In the genomic region with DNA sequence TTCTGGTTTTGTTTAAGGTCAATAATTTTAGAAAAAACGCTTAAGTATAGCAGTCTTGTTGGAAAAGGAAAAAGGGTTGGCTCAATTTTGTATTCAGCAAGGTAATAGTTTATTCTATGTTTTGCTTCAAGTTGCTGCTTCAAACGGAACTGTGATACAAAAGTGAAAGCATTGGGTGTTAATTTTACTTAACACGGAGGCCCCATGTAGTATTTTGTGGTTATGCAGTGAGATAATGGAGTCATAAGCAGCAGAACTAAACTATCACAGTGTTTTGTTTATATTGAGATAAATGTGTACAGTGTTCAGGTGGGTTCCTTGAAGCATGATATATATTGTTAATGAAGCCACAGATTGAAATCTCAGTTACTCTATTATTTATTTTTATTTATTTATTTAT, we compare ENCODE assay signal across 15 cellular contexts.
DNase-seq lines count a peak whose midpoint lies in the region; ATAC-seq and TF ChIP-seq lines count a peak whose summit lies in the region.
"Had no signal": no experiment of that assay in that cellular context is flagged by ENCODE, and none has a peak within 500 bp of the region (broad histone marks: within the 10 kb centered on the region; RNA-seq: fewer than 3 reads in every experiment).

No MANE protein-coding gene starts in this region.

- H3K9me3 ChIP-seq in body of pancreas: no peaks in the 10 kb centered on the region
- H3K9me3 ChIP-seq: HAP-1, SK-N-SH had no signal

- intact Hi-C loops in body of pancreas (cut with DNase I): no loop called here

- H3K4me3 ChIP-seq in body of pancreas: no peak overlapping the region
- H3K4me3 ChIP-seq: HAP-1 had no signal

- ATAC-seq in GM18499 (IDR thresholded peaks at IDR 0.05; ENCODE audit: insufficient read depth, unreplicated experiment) (peak; percentile 80), GM19463 (IDR thresholded peaks at IDR 0.05; ENCODE audit: unreplicated experiment) (peak; percentile 77), HG02938 (IDR thresholded peaks at IDR 0.05; ENCODE audit: unreplicated experiment) (peak; percentile 92), HG03575 (IDR thresholded peaks at IDR 0.05; ENCODE audit: extremely low read depth, insufficient number of reproducible peaks, low FRiP score, unreplicated experiment) (peak; percentile 86), body of pancreas (no peak)

- no peak for TF ChIP-seq CTCF in body of pancreas (IDR thresholded peaks at IDR 0.05)

- H3K27ac ChIP-seq in body of pancreas: no peak overlapping the region
- H3K27ac ChIP-seq: KMS-11 had no signal

- DNase-seq in body of pancreas: no peak
- no peak for DNase-seq in DMS79 treated with DMSO at 0.1 percent for 48 hours (lab: John Stamatoyannopoulos, UW)
- no peak for DNase-seq in NCI-H2227 treated with DMSO at 0.1 percent for 48 hours (lab: John Stamatoyannopoulos, UW)
- DNase-seq in NCI-H1436 treated with DMSO at 0.1 percent for 48 hours (lab: John Stamatoyannopoulos, UW): no peak
- DNase-seq: activated CD4-positive, alpha-beta T cell treated with anti-CD3 and anti-CD28 coated beads for 1 hour; activated naive CD4-positive, alpha-beta T cell treated with Interleukin-2 at 50 U/mL for 16 hours; kidney; NCI-H526 treated with DMSO at 0.1 percent for 48 hours; SK-N-SH had no signal

- no peaks in the 10 kb centered on the region for H3K36me3 ChIP-seq in body of pancreas (replicated peaks in 1 of 2; ENCODE audit: insufficient read depth in 1 of 2, low read depth in 2 of 2)
- H3K36me3 ChIP-seq: HAP-1 had no signal

- no peaks in the 10 kb centered on the region for H3K4me1 ChIP-seq in body of pancreas

- H3K27me3 ChIP-seq in body of pancreas: no peaks in the 10 kb centered on the region

- TF ChIP-seq POLR2A in body of pancreas (IDR thresholded peaks at IDR 0.05): no peak

- WGBS in body of pancreas, 2 donors: 42 to 49% methylated on average over 3 of the region's 3 CpGs
